10 cellular contexts compared by ENCODE assay signal in genomic region chr12:11555743-11556625, GRCh38.
A peak's percentile ranks its signal among the peaks of the same experiment; 100 is the strongest.
DNase-seq lines count a peak whose midpoint lies in the region; ATAC-seq and TF ChIP-seq lines count a peak whose summit lies in the region.
"Had no signal": no experiment of that assay in that cellular context is flagged by ENCODE, and none has a peak within 500 bp of the region (broad histone marks: within the 10 kb centered on the region; RNA-seq: fewer than 3 reads in every experiment).

No MANE protein-coding gene starts in this region.

- POLR2A ChIA-PET in activated CD8-positive, alpha-beta T cell treated with anti-CD3 and anti-CD28 coated beads for 36 hours (lab: Charles Lee) = interaction anchor here (0.8 to 1.2 kb wide), 3 partner anchors 10 to 455 kb away, joined by 3 read pairs; no protein-coding TSS in a partner anchor

- no peak overlapping the region for H3K27ac Mint-ChIP-seq in activated CD8-positive, alpha-beta T cell treated with anti-CD3 and anti-CD28 coated beads for 36 hours
- H3K27ac Mint-ChIP-seq in CD14-positive monocyte = peak overlapping the region in 1 of 7 donors; percentile 4

- ATAC-seq in activated CD8-positive, alpha-beta T cell treated with anti-CD3 and anti-CD28 coated beads for 36 hours = peak; percentile 57
- ATAC-seq in left lobe of liver (peak; percentile 96), GM19452 (IDR thresholded peaks at IDR 0.05; ENCODE audit: unreplicated experiment) (no peak), GM21528 (IDR thresholded peaks at IDR 0.05; ENCODE audit: low FRiP score, unreplicated experiment) (no peak)

- H3K27me3 Mint-ChIP-seq in activated CD8-positive, alpha-beta T cell treated with anti-CD3 and anti-CD28 coated beads for 36 hours = peaks cover 4% of the 10 kb centered on the region
- peaks cover 0 to 2% (median 2%) of the 10 kb centered on the region in 3 donors for H3K27me3 Mint-ChIP-seq in CD14-positive monocyte (ENCODE audit: low read depth in 3 of 3)

- peak overlapping the region; percentile 3; the same call in 1 of the 2 replicates for H3K4me3 ChIP-seq in GM08714 (ENCODE audit: low read length)

- intact Hi-C loops in activated CD8-positive, alpha-beta T cell treated with anti-CD3 and anti-CD28 coated beads for 36 hours (cut with micrococcal nuclease) = no loop called here
- intact Hi-C loops in CD14-positive monocyte (cut with micrococcal nuclease) = loop anchor here in 1 of 2 donors (10.0 kb wide), 1 partner anchor 479 kb away; no protein-coding TSS in a partner anchor

- no peaks in the 10 kb centered on the region for H3K36me3 Mint-ChIP-seq in activated CD8-positive, alpha-beta T cell treated with anti-CD3 and anti-CD28 coated beads for 36 hours (ENCODE audit: low read depth)
- H3K36me3 Mint-ChIP-seq in CD14-positive monocyte = no peaks in the 10 kb centered on the region

- peak overlapping the region; percentile 80 for H3K27ac ChIP-seq in 22Rv1

- CTCF ChIA-PET in activated CD8-positive, alpha-beta T cell treated with anti-CD3 and anti-CD28 coated beads for 36 hours (lab: Charles Lee) = interaction anchor here (0.8 to 4.3 kb wide), 8 partner anchors 8 to 778 kb away, joined by 4 to 23 read pairs (median 6); partner anchors contain the start of gene BCL2L14

- H3K9me3 Mint-ChIP-seq in activated CD8-positive, alpha-beta T cell treated with anti-CD3 and anti-CD28 coated beads for 36 hours = no peaks in the 10 kb centered on the region
- H3K9me3 Mint-ChIP-seq in CD14-positive monocyte = no peaks in the 10 kb centered on the region

- TF ChIP-seq CTCF in 22Rv1 (IDR thresholded peaks at IDR 0.05) = no peak
- no peak for TF ChIP-seq CTCF in activated CD8-positive, alpha-beta T cell treated with anti-CD3 and anti-CD28 coated beads for 36 hours (IDR thresholded peaks at IDR 0.05)
- TF ChIP-seq CTCF in CD14-positive monocyte (IDR thresholded peaks at IDR 0.05) = no peak

- H3K4me1 Mint-ChIP-seq in activated CD8-positive, alpha-beta T cell treated with anti-CD3 and anti-CD28 coated beads for 36 hours (ENCODE audit: low read depth) = peaks cover 22% of the 10 kb centered on the region
- H3K4me1 Mint-ChIP-seq in CD14-positive monocyte = peaks cover 14% of the 10 kb centered on the region

- peak; percentile 41 for DNase-seq in activated CD8-positive, alpha-beta T cell treated with anti-CD3 and anti-CD28 coated beads for 36 hours
- DNase-seq in left lobe of liver (ENCODE audit: low spot score) (no peak), COLO829 (ENCODE audit: low spot score) (no peak), CD14-positive monocyte (ENCODE audit: low spot score) (no peak)
- DNase-seq: activated gamma-delta T cell; stimulated activated CD4-positive, alpha-beta T cell treated with anti-CD3 and anti-CD28 coated beads, Interleukin-1b, Interleukin-23, amount 100 ng/mL, for 48 hours had no signal

- H3K4me3 Mint-ChIP-seq in activated CD8-positive, alpha-beta T cell treated with anti-CD3 and anti-CD28 coated beads for 36 hours = no peak overlapping the region
- H3K4me3 Mint-ChIP-seq in CD14-positive monocyte = no peak overlapping the region

Comparison
In these comparisons a context has a peak if more than half of its experiments do, and no peak if none do; other contexts are left out.
1. ATAC-seq: peak in activated CD8-positive, alpha-beta T cell treated with anti-CD3 and anti-CD28 coated beads for 36 hours (single experiment) and left lobe of liver (single experiment); none in GM19452 (single experiment) and GM21528 (single experiment).